8 cellular contexts compared by ENCODE assay signal in genomic region chr17:47491841-47492212, GRCh38. TPM values are rescaled to one million over a fixed set of nuclear protein-coding genes. Genes with fewer than 3 reads are reported as not detected.
DNase-seq lines count a peak whose midpoint lies in the region; ATAC-seq, FAIRE-seq and TF ChIP-seq lines count a peak whose summit lies in the region.
"Not testable (repeated sequence)": the region's sequence is repeated elsewhere in the genome, so short reads cannot be mapped to it uniquely, and the experiment has no call there.

No MANE protein-coding gene starts in this region.

- not testable (repeated sequence) for H3K23ac ChIP-seq in mesenchymal stem cell (ENCODE audit: low read length in 2 of 2)

- H3K9me3 ChIP-seq in OCI-LY1 (ENCODE audit: low read length); mesenchymal stem cell (ENCODE audit: control insufficient read depth, low read length); gastrocnemius medialis: not testable (repeated sequence)

- not testable (repeated sequence) for H3K27me3 Mint-ChIP-seq in activated CD8-positive, alpha-beta T cell treated with anti-CD3 and anti-CD28 coated beads, Interleukin-2, amount 10 ng/mL, durations not matched to agents 7 days and 5 days (ENCODE audit: low read depth)

- not testable (repeated sequence) for H3K79me2 ChIP-seq in OCI-LY1 (ENCODE audit: insufficient read depth, low read length)

- WGBS in mesenchymal stem cell: 20% methylated on average over 14 of the region's 15 CpGs

- in situ Hi-C loops in gastrocnemius medialis (cut with MboI; ENCODE audit: low sequenced_read_pairs in 4 of 4): loop anchor here in 1 of 4 donors (25.0 kb wide), 1 partner anchor 120 kb away; no protein-coding TSS in a partner anchor

- not testable (repeated sequence) for H2AFZ ChIP-seq in OCI-LY1 (ENCODE audit: low read length); mesenchymal stem cell (ENCODE audit: low read depth, low read length)

- H3K36me3 Mint-ChIP-seq in activated CD8-positive, alpha-beta T cell treated with anti-CD3 and anti-CD28 coated beads, Interleukin-2, amount 10 ng/mL, durations not matched to agents 7 days and 5 days (ENCODE audit: low read depth): not testable (repeated sequence)

- H2AK5ac ChIP-seq in mesenchymal stem cell (ENCODE audit: low read length, severe bottlenecking): not testable (repeated sequence)

- not testable (repeated sequence) for H2BK15ac ChIP-seq in mesenchymal stem cell (ENCODE audit: low read depth, poor library complexity, severe bottlenecking)

- CTCF ChIA-PET in AG04449 (lab: Yijun Ruan, JAX); activated CD8-positive, alpha-beta T cell treated with anti-CD3 and anti-CD28 coated beads, Interleukin-2, amount 10 ng/mL, durations not matched to agents 7 days and 5 days (lab: Charles Lee): not testable (repeated sequence)

- not testable (repeated sequence) for H3K9me2 ChIP-seq in OCI-LY1 (ENCODE audit: low read depth, low read length)

- not testable (repeated sequence) for H3K4ac ChIP-seq in mesenchymal stem cell (ENCODE audit: low read depth in 1 of 2, low read length in 2 of 2)

- H2BK120ac ChIP-seq in mesenchymal stem cell (ENCODE audit: low read depth, low read length): not testable (repeated sequence)

- peak; percentile 17 for ATAC-seq in GM21723 (IDR thresholded peaks at IDR 0.05; ENCODE audit: unreplicated experiment)
- not testable (repeated sequence) for ATAC-seq in activated CD8-positive, alpha-beta T cell treated with anti-CD3 and anti-CD28 coated beads, Interleukin-2, amount 10 ng/mL, durations not matched to agents 7 days and 5 days
- ATAC-seq in gastrocnemius medialis: peak; percentile 5 to 6

- peaks cover 10% of the 10 kb centered on the region for H3K4me1 Mint-ChIP-seq in activated CD8-positive, alpha-beta T cell treated with anti-CD3 and anti-CD28 coated beads, Interleukin-2, amount 10 ng/mL, durations not matched to agents 7 days and 5 days (ENCODE audit: low read depth)

- not testable (repeated sequence) for H4K20me1 ChIP-seq in OCI-LY1 (ENCODE audit: insufficient read depth, low read length)

- H3K27ac ChIP-seq in OCI-LY1 (ENCODE audit: low read depth, low read length, poor library complexity, severe bottlenecking) (peak overlapping the region; percentile 53), gastrocnemius medialis (peak overlapping the region; percentile 85 to 97 (median 90))
- H3K27ac ChIP-seq in mesenchymal stem cell (ENCODE audit: low read length, poor library complexity, severe bottlenecking): not testable (repeated sequence)

- H4K91ac ChIP-seq in mesenchymal stem cell (ENCODE audit: low read length): not testable (repeated sequence)

- H3K18ac ChIP-seq in mesenchymal stem cell (ENCODE audit: low read depth in 1 of 2, low read length in 2 of 2): not testable (repeated sequence)

- H3F3A ChIP-seq in OCI-LY1 (ENCODE audit: insufficient read depth, low read length): not testable (repeated sequence)

- H2BK5ac ChIP-seq in mesenchymal stem cell (ENCODE audit: low read depth, low read length, poor library complexity, severe bottlenecking): not testable (repeated sequence)

- H3K9ac ChIP-seq in OCI-LY1 (ENCODE audit: low read length) (peak overlapping the region; percentile 31; the same call in 1 of the 2 replicates), mesenchymal stem cell (ENCODE audit: low read length) (peak overlapping the region; percentile 87)

- not testable (repeated sequence) for DNase-seq in AG04449 (ENCODE audit: low read depth, low spot score); activated CD8-positive, alpha-beta T cell treated with anti-CD3 and anti-CD28 coated beads, Interleukin-2, amount 10 ng/mL, durations not matched to agents 7 days and 5 days; bronchial epithelial cell (ENCODE audit: low read depth); mesenchymal stem cell; gastrocnemius medialis
- DNase-seq in foreskin fibroblast: peak in 1 of 2 donors; percentile 5

- not testable (repeated sequence) for H2BK12ac ChIP-seq in mesenchymal stem cell (ENCODE audit: low read length in 2 of 2)

- H3K9me3 Mint-ChIP-seq in activated CD8-positive, alpha-beta T cell treated with anti-CD3 and anti-CD28 coated beads, Interleukin-2, amount 10 ng/mL, durations not matched to agents 7 days and 5 days (ENCODE audit: insufficient read depth): not testable (repeated sequence)

- not testable (repeated sequence) for FAIRE-seq in bronchial epithelial cell (lab: Jason Lieb, UNC)

- peaks cover 13% of the 10 kb centered on the region for H3K4me1 ChIP-seq in OCI-LY1 (ENCODE audit: insufficient read depth, low read length, severe bottlenecking)
- H3K4me1 ChIP-seq in mesenchymal stem cell (ENCODE audit: control insufficient read depth, insufficient read depth, low read depth, low read length); gastrocnemius medialis: not testable (repeated sequence)

- TF ChIP-seq POLR2A in gastrocnemius medialis (IDR thresholded peaks at IDR 0.05): not testable (repeated sequence)

- intact Hi-C loops in gastrocnemius medialis (cut with DNase I; ENCODE audit: low total_unique reads): not testable (repeated sequence)

- H3K27me3 ChIP-seq in OCI-LY1 (ENCODE audit: insufficient read depth, low read length); bronchial epithelial cell (ENCODE audit: control insufficient read depth, insufficient read depth, low read length); mesenchymal stem cell (ENCODE audit: control insufficient read depth in 1 of 2, insufficient read depth in 1 of 2, low read length in 2 of 2); gastrocnemius medialis: not testable (repeated sequence)

- H3K27ac Mint-ChIP-seq in activated CD8-positive, alpha-beta T cell treated with anti-CD3 and anti-CD28 coated beads, Interleukin-2, amount 10 ng/mL, durations not matched to agents 7 days and 5 days: peak overlapping the region; percentile 93

- not testable (repeated sequence) for H3K79me1 ChIP-seq in mesenchymal stem cell (replicated peaks; ENCODE audit: low read length, poor library complexity, severe bottlenecking)

- not testable (repeated sequence) for H3K14ac ChIP-seq in mesenchymal stem cell (ENCODE audit: low read length in 2 of 2)

- H3K36me3 ChIP-seq in OCI-LY1 (ENCODE audit: insufficient read depth, low read length); bronchial epithelial cell (ENCODE audit: control insufficient read depth, insufficient read depth, low read length); mesenchymal stem cell (ENCODE audit: control insufficient read depth in 1 of 2, insufficient read depth in 2 of 2, low read depth in 1 of 2, low read length in 2 of 2): not testable (repeated sequence)
- H3K36me3 ChIP-seq in gastrocnemius medialis: peaks cover 0 to 16% of the 10 kb centered on the region in 2 donors

- peak overlapping the region; percentile 47 for H3K4me2 ChIP-seq in OCI-LY1 (ENCODE audit: low read length)
- H3K4me2 ChIP-seq in mesenchymal stem cell (ENCODE audit: low read length, poor library complexity, severe bottlenecking): peak overlapping the region; percentile 50

- peak overlapping the region; percentile 92 for H3K4me3 Mint-ChIP-seq in activated CD8-positive, alpha-beta T cell treated with anti-CD3 and anti-CD28 coated beads, Interleukin-2, amount 10 ng/mL, durations not matched to agents 7 days and 5 days

- POLR2A ChIA-PET in AG04449 (lab: Yijun Ruan, JAX): interaction anchor here (1.7 kb wide), 1 partner anchor 157 kb away, joined by 4 read pairs; the partner anchor contains the start of gene KPNB1
- POLR2A ChIA-PET in activated CD8-positive, alpha-beta T cell treated with anti-CD3 and anti-CD28 coated beads, Interleukin-2, amount 10 ng/mL, durations not matched to agents 7 days and 5 days (lab: Charles Lee): not testable (repeated sequence)

- not testable (repeated sequence) for TF ChIP-seq CTCF in AG04449 (IDR thresholded peaks at IDR 0.05; ENCODE audit: insufficient read depth, low read length, missing control alignments); OCI-LY1 (IDR thresholded peaks at IDR 0.05; ENCODE audit: low read length); bronchial epithelial cell (IDR thresholded peaks at IDR 0.05; ENCODE audit: insufficient read depth, low read length, severe bottlenecking); foreskin fibroblast (IDR thresholded peaks at IDR 0.05; ENCODE audit: low read depth, low read length); gastrocnemius medialis (IDR thresholded peaks at IDR 0.05 in 4 of 5, conservative IDR thresholded peaks at IDR 0.05 in 1 of 5)

- H3K4me3 ChIP-seq in AG04449 (ENCODE audit: low read depth, low read length) (peak overlapping the region; percentile 64), OCI-LY1 (ENCODE audit: low read depth, low read length, poor library complexity, severe bottlenecking) (peak overlapping the region; percentile 54), bronchial epithelial cell (ENCODE audit: low read depth, low read length) (peak overlapping the region; percentile 38), foreskin fibroblast (ENCODE audit: low read depth in 1 of 2, low read length in 2 of 2) (peak overlapping the region; percentile 53 to 69), mesenchymal stem cell (ENCODE audit: insufficient read depth in 1 of 2, low read depth in 1 of 2, low read length in 2 of 2) (peak overlapping the region; percentile 54 to 81), gastrocnemius medialis (peak overlapping the region; percentile 61 to 80 (median 65))

- H4K8ac ChIP-seq in mesenchymal stem cell (ENCODE audit: low read length): not testable (repeated sequence)

RNA-seq across cellular contexts. Expression of gene NPEPPS, which starts 39.1 kb away (rescaled TPM):
- 10 to 100 TPM; 83.8 to 92.2 TPM for total RNA-seq in activated CD8-positive, alpha-beta T cell treated with anti-CD3 and anti-CD28 coated beads, Interleukin-2, amount 10 ng/mL, durations not matched to agents 7 days and 5 days
- 84.2 and 95.0 TPM in 2 replicates for total RNA-seq in bronchial epithelial cell
- 55.9 TPM for polyA plus RNA-seq in mesenchymal stem cell (2013, experiment 1 of 2)
- polyA plus RNA-seq in mesenchymal stem cell (2013, experiment 2 of 2): 52.4 TPM
- 100 to 1,000 TPM; 116 to 186 (median 157) TPM for total RNA-seq in gastrocnemius medialis
